In genomic region chr18:61774846-61775245, GRCh38 we compare ENCODE assay signal across 7 cellular contexts.
"Had no signal": no experiment of that assay in that cellular context is flagged by ENCODE, and none has a peak within 500 bp of the region (broad histone marks: within the 10 kb centered on the region; RNA-seq: fewer than 3 reads in every experiment).

No MANE protein-coding gene starts in this region.

- H3K4me2 ChIP-seq: KMS-11 had no signal

- H3K27ac ChIP-seq: HL-60, KMS-11 had no signal

- DNase-seq: Karpas-422, Kasumi-1, KBM-7, KG1 had no signal

- FAIRE-seq: HTR-8/SVneo had no signal

- H3K9ac ChIP-seq: KMS-11 had no signal
